ENCODE assay signal across 14 cellular contexts in the genomic region with DNA sequence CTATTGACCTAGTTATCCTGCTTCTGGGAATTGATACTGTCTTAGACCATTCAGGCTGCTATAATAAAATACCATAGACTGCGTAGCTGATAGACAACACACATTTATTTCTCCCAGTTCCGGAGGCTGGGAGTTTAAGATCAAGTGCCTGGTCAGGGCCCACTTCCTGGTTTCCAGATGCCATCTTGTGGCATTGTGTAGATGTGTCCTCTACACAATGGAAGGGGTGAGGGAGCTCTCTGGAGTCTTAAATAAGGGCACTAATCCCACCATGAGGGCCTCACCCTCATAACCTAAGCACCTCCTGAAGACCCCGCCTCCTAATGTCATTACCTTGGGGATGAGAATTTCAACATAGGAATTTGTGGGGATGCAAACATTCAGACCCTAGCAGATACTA.
DNase-seq lines count a peak whose midpoint lies in the region; ATAC-seq and TF ChIP-seq lines count a peak whose summit lies in the region.
"Had no signal": no experiment of that assay in that cellular context is flagged by ENCODE, and none has a peak within 500 bp of the region (broad histone marks: within the 10 kb centered on the region; RNA-seq: fewer than 3 reads in every experiment).

No MANE protein-coding gene starts in this region.

- TF ChIP-seq CTCF in DND-41 (IDR thresholded peaks at IDR 0.05; ENCODE audit: borderline replicate concordance, extremely low read depth, low read length, poor library complexity, severe bottlenecking) (peak; percentile 29), RWPE2 (IDR thresholded peaks at IDR 0.05; ENCODE audit: poor library complexity, severe bottlenecking) (peak; percentile 37), foreskin keratinocyte (conservative IDR thresholded peaks at IDR 0.05) (peak; percentile 70)

- H3K79me2 ChIP-seq in DND-41 (ENCODE audit: insufficient read depth, low read length) = no peaks in the 10 kb centered on the region

- H3K4me2 ChIP-seq in DND-41 (ENCODE audit: insufficient read depth, low read length) = no peak overlapping the region

- DNase-seq in DND-41 (no peak), HT1080 (ENCODE audit: low read depth) (peak; percentile 19), RWPE2 (ENCODE audit: low spot score) (no peak), foreskin keratinocyte (peak in 1 of 2 donors; percentile 15), NCI-H2171 treated with DMSO at 0.1 percent for 48 hours (lab: John Stamatoyannopoulos, UW) (no peak)
- DNase-seq in central memory CD4-positive, alpha-beta T cell = no peak
- DNase-seq: head of caudate nucleus, midbrain, NCI-H226, retina had no signal

- H3K4me3 ChIP-seq in DND-41 (ENCODE audit: low read depth in 1 of 2, low read length in 2 of 2) (no peak overlapping the region), RWPE2 (ENCODE audit: severe bottlenecking) (no peak overlapping the region)
- H3K4me3 ChIP-seq: coronary artery had no signal

- ATAC-seq in DND-41 (ENCODE audit: insufficient read depth, low read depth) (no peak), RWPE2 (ENCODE audit: low read depth) (no peak), foreskin keratinocyte (peak; percentile 44), HG02870 (IDR thresholded peaks at IDR 0.05; ENCODE audit: unreplicated experiment) (no peak), GM21526 (IDR thresholded peaks at IDR 0.05; ENCODE audit: low FRiP score, unreplicated experiment) (no peak)
- ATAC-seq: activated T-helper 17 cell treated with anti-CD3 and anti-CD28 coated beads, Interleukin-2, amount 50 U/mL, for 72 hours had no signal

- no peak overlapping the region for H2AFZ ChIP-seq in DND-41 (ENCODE audit: low read depth, low read length)

- H3K27ac ChIP-seq in DND-41 (ENCODE audit: low read length) = no peak overlapping the region
- no peak overlapping the region for H3K27ac ChIP-seq in RWPE2 (ENCODE audit: poor library complexity, severe bottlenecking)
- H3K27ac ChIP-seq in foreskin keratinocyte = no peak overlapping the region
- H3K27ac ChIP-seq: coronary artery had no signal

- H3K9me3 ChIP-seq in DND-41 (ENCODE audit: insufficient read depth, low read length, severe bottlenecking) (no peaks in the 10 kb centered on the region), RWPE2 (ENCODE audit: severe bottlenecking) (no peaks in the 10 kb centered on the region)

- H3K36me3 ChIP-seq in DND-41 (ENCODE audit: insufficient read depth, low read length) = no peaks in the 10 kb centered on the region
- no peaks in the 10 kb centered on the region for H3K36me3 ChIP-seq in RWPE2 (ENCODE audit: low read depth)

- H4K20me1 ChIP-seq in DND-41 (ENCODE audit: insufficient read depth, low read length) = no peaks in the 10 kb centered on the region

- H3K9ac ChIP-seq in DND-41 (ENCODE audit: low read depth, low read length) = no peak overlapping the region

- H3K27me3 ChIP-seq in DND-41 (ENCODE audit: insufficient read depth, low read length, poor library complexity) = no peaks in the 10 kb centered on the region
- no peaks in the 10 kb centered on the region for H3K27me3 ChIP-seq in RWPE2 (ENCODE audit: insufficient read depth, poor library complexity, severe bottlenecking)
- no peaks in the 10 kb centered on the region for H3K27me3 ChIP-seq in foreskin keratinocyte

- no peaks in the 10 kb centered on the region for H3K4me1 ChIP-seq in DND-41 (ENCODE audit: insufficient read depth, low read length)
- no peaks in the 10 kb centered on the region for H3K4me1 ChIP-seq in RWPE2 (ENCODE audit: insufficient read depth, poor library complexity, severe bottlenecking)
- H3K4me1 ChIP-seq in foreskin keratinocyte = no peaks in the 10 kb centered on the region
